Comparison of ENCODE assay signal across 9 cellular contexts in the genomic region with DNA sequence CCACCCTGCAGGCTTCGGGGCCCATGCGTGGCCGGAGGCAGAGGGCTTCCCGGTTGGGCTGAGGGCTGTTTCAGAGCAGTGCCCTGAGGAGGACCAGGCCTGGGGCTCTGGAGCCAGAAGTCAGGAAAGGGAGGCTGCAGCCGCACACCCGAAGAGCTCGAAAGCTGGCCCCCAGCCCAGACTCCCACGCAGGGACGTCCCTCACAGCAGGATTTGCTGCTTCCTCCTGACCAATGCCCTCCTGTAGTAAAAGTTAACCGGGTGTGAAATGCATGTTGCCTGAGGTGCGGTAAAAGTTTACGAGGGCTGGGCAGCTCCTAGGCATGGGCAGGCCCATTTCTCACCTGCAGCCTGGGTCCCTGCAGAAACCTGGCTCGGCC.
DNase-seq lines count a peak whose midpoint lies in the region; ATAC-seq, FAIRE-seq and TF ChIP-seq lines count a peak whose summit lies in the region.
"Had no signal": no experiment of that assay in that cellular context is flagged by ENCODE, and none has a peak within 500 bp of the region (broad histone marks: within the 10 kb centered on the region; RNA-seq: fewer than 3 reads in every experiment).

No MANE protein-coding gene starts in this region.

- no peak overlapping the region for H2AFZ ChIP-seq in ACC112 (ENCODE audit: low read length, unreplicated experiment)

- no peak for FAIRE-seq in GM12892 (lab: Jason Lieb, UNC)

- H3K4me3 ChIP-seq in ACC112 (ENCODE audit: low read depth, low read length) (no peak overlapping the region; the same call in 1 of the 2 replicates), cardiac muscle cell (no peak overlapping the region)

- no peak for TF ChIP-seq POLR2A in GM12892 (IDR thresholded peaks at IDR 0.05; ENCODE audit: low read depth, low read length)

- H3K27ac ChIP-seq in ACC112 (ENCODE audit: low read depth, low read length) (peak overlapping the region; percentile 35; the same call in 1 of the 2 replicates), cardiac muscle cell (peak overlapping the region; percentile 99)

- TF ChIP-seq CTCF in cardiac muscle cell (IDR thresholded peaks at IDR 0.05; ENCODE audit: low read depth, low read length): no peak

- DNase-seq in amniotic epithelial cell (ENCODE audit: low read depth) (peak; percentile 54), cardiac muscle cell (ENCODE audit: low read depth in 1 of 2, low spot score in 1 of 2) (peak in 1 of 2 donors; percentile 77), non-pigmented ciliary epithelial cell (ENCODE audit: low read depth) (peak; percentile 13), GM12892 (ENCODE audit: insufficient read length) (no peak), DMS53 (lab: John Stamatoyannopoulos, UW) (no peak)
- DNase-seq: cerebellar nuclear complex had no signal

- no peaks in the 10 kb centered on the region for H3K9me3 ChIP-seq in cardiac muscle cell (ENCODE audit: low read depth)

- ATAC-seq in GM19463 (IDR thresholded peaks at IDR 0.05; ENCODE audit: unreplicated experiment) (no peak), GM21360 (IDR thresholded peaks at IDR 0.05; ENCODE audit: unreplicated experiment) (no peak)

- H3K4me1 ChIP-seq in ACC112 (ENCODE audit: control insufficient read depth, insufficient read depth, low read length, unreplicated experiment) (peaks cover 10% of the 10 kb centered on the region), cardiac muscle cell (ENCODE audit: low read depth) (peaks cover 82% of the 10 kb centered on the region)

- H3K79me2 ChIP-seq in ACC112 (ENCODE audit: control insufficient read depth, insufficient read depth, low read length, unreplicated experiment): no peaks in the 10 kb centered on the region

- H3K36me3 ChIP-seq in ACC112 (ENCODE audit: insufficient read depth, low read length): no peaks in the 10 kb centered on the region
- no peaks in the 10 kb centered on the region for H3K36me3 ChIP-seq in cardiac muscle cell

- H3K27me3 ChIP-seq in ACC112 (ENCODE audit: insufficient read depth, low read length) (no peaks in the 10 kb centered on the region), cardiac muscle cell (no peaks in the 10 kb centered on the region)

Comparison
In these comparisons a context has a peak if more than half of its experiments do, and no peak if none do; other contexts are left out.
1. DNase-seq: peak in amniotic epithelial cell (single experiment) and non-pigmented ciliary epithelial cell (single experiment); none in GM12892 (single experiment) and DMS53 (single experiment).